12 cellular contexts compared by ENCODE assay signal in genomic region chr1:149750562-149750961, GRCh38. TPM values are rescaled to one million over a fixed set of nuclear protein-coding genes. Genes with fewer than 3 reads are reported as not detected.
DNase-seq lines count a peak whose midpoint lies in the region; ATAC-seq, FAIRE-seq and TF ChIP-seq lines count a peak whose summit lies in the region.
"Not testable (repeated sequence)": the region's sequence is repeated elsewhere in the genome, so short reads cannot be mapped to it uniquely, and the experiment has no call there.
"Had no signal": no experiment of that assay in that cellular context is flagged by ENCODE, and none has a peak within 500 bp of the region (broad histone marks: within the 10 kb centered on the region; RNA-seq: fewer than 3 reads in every experiment).

No MANE protein-coding gene starts in this region.

- not testable (repeated sequence) for H3K27ac ChIP-seq in K562 (ENCODE audit: extremely low read depth, low read depth, low read length); endothelial cell of umbilical vein (ENCODE audit: insufficient read depth, low read depth, low read length); right cardiac atrium (ENCODE audit: low read length); right lobe of liver

- H3K9me1 ChIP-seq in K562 (ENCODE audit: control insufficient read depth, insufficient read depth, low read length); endothelial cell of umbilical vein (replicated peaks; ENCODE audit: control insufficient read depth, extremely low read depth, insufficient read depth, low read length): not testable (repeated sequence)

- not testable (repeated sequence) for H3K4me1 ChIP-seq in K562 (replicated peaks in 1 of 2; ENCODE audit: control insufficient read depth in 2 of 2, insufficient read depth in 2 of 2, low read length in 2 of 2); endothelial cell of umbilical vein (ENCODE audit: control insufficient read depth, extremely low read depth, insufficient read depth, low read length); right cardiac atrium (ENCODE audit: control insufficient read depth, insufficient read depth, low read length); right lobe of liver

- 0% methylated on average over 1 of the region's 2 CpGs for WGBS in K562 (ENCODE audit: insufficient coverage, low coverage, missing lambda C conversion rate)
- WGBS in right cardiac atrium, result 34% methylated on average over 1 of the region's 2 CpGs
- 8% methylated on average over 2 of the region's 2 CpGs for WGBS in right lobe of liver (ENCODE audit: insufficient coverage, low coverage, low lambda C conversion rate, missing lambda C conversion rate)

- not testable (repeated sequence) for TF ChIP-seq CTCF in K562 (IDR thresholded peaks at IDR 0.05 in 2 of 3, conservative IDR thresholded peaks at IDR 0.05 in 1 of 3; ENCODE audit: insufficient read depth in 2 of 3, low read depth in 1 of 3, low read length in 3 of 3); endothelial cell of umbilical vein (IDR thresholded peaks at IDR 0.05; ENCODE audit: extremely low read depth in 1 of 2, insufficient read depth in 1 of 2, low read depth in 1 of 2, low read length in 2 of 2); right lobe of liver (IDR thresholded peaks at IDR 0.05)

- CTCF ChIA-PET in K562 (lab: Yijun Ruan, JAX; ENCODE audit: low intra/inter-chr PET ratio); endothelial cell of umbilical vein (lab: Charles Lee): not testable (repeated sequence)

- POLR2A ChIA-PET in K562 (lab: Yijun Ruan, JAX); endothelial cell of umbilical vein (lab: Charles Lee): not testable (repeated sequence)

- in situ Hi-C loops in K562 (cut with MboI), result not testable (repeated sequence)

- TF ChIP-seq EP300 in K562 (IDR thresholded peaks at IDR 0.05; ENCODE audit: low read length), result not testable (repeated sequence)

- not testable (repeated sequence) for TF ChIP-seq POLR2A in K562 (conservative IDR thresholded peaks at IDR 0.05); endothelial cell of umbilical vein (IDR thresholded peaks at IDR 0.05; ENCODE audit: low read depth, low read length); right lobe of liver (IDR thresholded peaks at IDR 0.05)

- H3K4me3 ChIP-seq in K562; endothelial cell of umbilical vein (replicated peaks in 1 of 3; ENCODE audit: insufficient read depth in 1 of 3, low read depth in 1 of 3, low read length in 3 of 3); right cardiac atrium (ENCODE audit: low read length); right lobe of liver: not testable (repeated sequence)

- H2AFZ ChIP-seq in K562 (ENCODE audit: low read depth, low read length); endothelial cell of umbilical vein (ENCODE audit: low read depth, low read length): not testable (repeated sequence)

- H3K79me2 ChIP-seq in K562 (ENCODE audit: control insufficient read depth, insufficient read depth, low read length); endothelial cell of umbilical vein (ENCODE audit: control insufficient read depth, insufficient read depth, low read length): not testable (repeated sequence)

- H3K36me3 ChIP-seq in K562 (ENCODE audit: control insufficient read depth, insufficient read depth, low read length); endothelial cell of umbilical vein (ENCODE audit: control insufficient read depth in 2 of 2, extremely low read depth in 1 of 2, insufficient read depth in 2 of 2, low read length in 2 of 2); right lobe of liver: not testable (repeated sequence)

- not testable (repeated sequence) for DNase-seq in K562 (ENCODE audit: extremely low read depth in 1 of 4, low spot score in 3 of 4); endothelial cell of umbilical vein (ENCODE audit: low read depth, low spot score); right lobe of liver; sciatic nerve (ENCODE audit: low spot score)
- peak in 1 of 3 donors; percentile 38 for DNase-seq in right cardiac atrium

- not testable (repeated sequence) for TF ChIP-seq RAD21 in K562 (CRISPR knock-in tag; conservative IDR thresholded peaks at IDR 0.05 in 1 of 2, IDR thresholded peaks at IDR 0.05 in 1 of 2)

- peak; percentile 26 for FAIRE-seq in K562 (lab: Jason Lieb, UNC)
- FAIRE-seq in endothelial cell of umbilical vein (lab: Jason Lieb, UNC), result peak; percentile 67

- not testable (repeated sequence) for H3K27me3 ChIP-seq in K562 (ENCODE audit: control insufficient read depth in 2 of 2, insufficient read depth in 2 of 2, low read length in 2 of 2); endothelial cell of umbilical vein (ENCODE audit: control insufficient read depth in 2 of 2, insufficient read depth in 2 of 2, low read length in 2 of 2); right cardiac atrium (ENCODE audit: control insufficient read depth, insufficient read depth); right lobe of liver

- not testable (repeated sequence) for ATAC-seq in K562
- ATAC-seq in right cardiac atrium (peak; percentile 78 to 79), right lobe of liver (peak; percentile 44 to 71 (median 60)), sciatic nerve (peak; percentile 26)

- not testable (repeated sequence) for BruUV-seq in K562 (replicated peaks; lab: Mats Ljungman, UMichigan); endothelial cell of umbilical vein (replicated peaks; lab: Mats Ljungman, UMichigan)

- dilution Hi-C loops in endothelial cell of umbilical vein (cut with MboI; ENCODE audit: extremely low pct_ligation_motif_present, low sequenced_read_pairs), result not testable (repeated sequence)

- intact Hi-C loops in K562 (cut with micrococcal nuclease); endothelial cell of umbilical vein (cut with micrococcal nuclease); right cardiac atrium (cut with DNase I); right lobe of liver (cut with DNase I); sciatic nerve (cut with DNase I): not testable (repeated sequence)

- not testable (repeated sequence) for H3K4me2 ChIP-seq in K562 (ENCODE audit: insufficient read depth, low read length); endothelial cell of umbilical vein (ENCODE audit: insufficient read depth, low read length)

- not testable (repeated sequence) for H3K9me3 ChIP-seq in K562 (replicated peaks; ENCODE audit: control insufficient read depth, insufficient read depth, low read depth, low read length); endothelial cell of umbilical vein (replicated peaks; ENCODE audit: control insufficient read depth, insufficient read depth, low read length); right cardiac atrium (ENCODE audit: control insufficient read depth, low read length); right lobe of liver

- H4K20me1 ChIP-seq in K562 (replicated peaks; ENCODE audit: control insufficient read depth, insufficient read depth, low read length); endothelial cell of umbilical vein (replicated peaks; ENCODE audit: control insufficient read depth, extremely low read depth, insufficient read depth, low read length): not testable (repeated sequence)

- not testable (repeated sequence) for H3K9ac ChIP-seq in K562 (ENCODE audit: insufficient read depth in 1 of 2, low read depth in 2 of 2, low read length in 2 of 2); endothelial cell of umbilical vein (replicated peaks; ENCODE audit: extremely low read depth, insufficient read depth, low read length)

TF ChIP-seq in K562, 482 proteins besides CTCF, POLR2A, EP300 and RAD21:
- TF ChIP-seq EGR1 (conservative IDR thresholded peaks at IDR 0.05), result peak; percentile 22; the same call in 1 of the 2 replicates

RNA-seq across cellular contexts. Expression of gene FCGR1A, which starts 31.9 kb away (rescaled TPM):
- total RNA-seq in K562 (2011; cell fraction: chromatin; rRNA removed; ENCODE audit: low replicate concordance), result 0.32 and 0.44 TPM in 2 replicates
- 0.50 TPM in 1 of 2 replicates, not detected in the other for total RNA-seq in K562 (2011; cell fraction: nucleolus; rRNA removed)
- 0.29 TPM in 1 of 2 replicates, not detected in the other for total RNA-seq in K562 (2011; cell fraction: nucleoplasm; rRNA removed)
- not detected in 2 replicates for total RNA-seq in K562 (2014; rRNA removed)
- not detected in 2 replicates for total RNA-seq in K562 (2014; rRNA removed; fragmentation: Illumina TruSeq; extraction: Trizol)
- 0.19 and 0.29 TPM in 2 replicates for total RNA-seq in K562 (2015; rRNA removed; fragmentation: Illumina TruSeq; extraction: Trizol)
- not detected in 2 replicates for total RNA-seq in K562 (2021)
- 0.13 and 0.18 TPM in 2 replicates for polyA plus RNA-seq in K562 (2011; rRNA removed)
- 0.04 TPM in 1 of 2 replicates, not detected in the other for polyA plus RNA-seq in K562 (2011; cell fraction: cytosol; rRNA removed)
- polyA plus RNA-seq in K562 (2011; cell fraction: nucleus; rRNA removed), result 0.17 TPM in 1 of 2 replicates, not detected in the other
- 0.17 and 4.4 TPM in 2 replicates for polyA plus RNA-seq in K562 (2012)
- polyA plus RNA-seq in K562 (2014; fragmentation: Illumina TruSeq; extraction: Trizol), result 0.10 and 0.17 TPM in 2 replicates
- polyA plus RNA-seq in K562 (2014; fragmentation: Nextera tagmentation; extraction: Ambion mirVana), result under 1 TPM; 0.14 to 0.23 TPM
- polyA plus RNA-seq in K562 (2014; rRNA removed), result 0.20 and 0.46 TPM in 2 replicates
- not detected in 2 replicates for polyA minus RNA-seq in K562 (2011; rRNA and poly(A)+ RNA removed)
- not detected in 2 replicates for polyA minus RNA-seq in K562 (2011; cell fraction: cytosol; rRNA and poly(A)+ RNA removed)
- 0.40 and 0.44 TPM in 2 replicates for polyA minus RNA-seq in K562 (2011; cell fraction: nucleus; rRNA and poly(A)+ RNA removed)
- total RNA-seq in endothelial cell of umbilical vein, result not detected in 2 replicates
- polyA plus RNA-seq in endothelial cell of umbilical vein, result not detected in 2 replicates
- not detected in 2 replicates for polyA plus RNA-seq in endothelial cell of umbilical vein (2011; cell fraction: cytosol; rRNA removed)
- polyA plus RNA-seq in endothelial cell of umbilical vein (2011; cell fraction: nucleus; rRNA removed), result not detected in 2 replicates
- not detected in 2 replicates for polyA plus RNA-seq in endothelial cell of umbilical vein (2012)
- polyA minus RNA-seq in endothelial cell of umbilical vein, result not detected in 2 replicates
- not detected for polyA minus RNA-seq in endothelial cell of umbilical vein (2011; cell fraction: cytosol; rRNA and poly(A)+ RNA removed)
- polyA minus RNA-seq in endothelial cell of umbilical vein (2011; cell fraction: nucleus; rRNA and poly(A)+ RNA removed), result not detected in 2 replicates
- total RNA-seq in right cardiac atrium, result 1 to 10 TPM; 2.0 to 5.0 (median 2.5) TPM
- 1.9 TPM for polyA plus RNA-seq in right cardiac atrium
- 10 to 100 TPM in 1 of 6 experiments, 1 to 10 TPM in 5; 1.3 to 15.9 (median 3.6) TPM for total RNA-seq in right lobe of liver
- 36.5 TPM for total RNA-seq in sciatic nerve
- total RNA-seq: A172; B cell; Caco-2; Calu3; CD8-positive, alpha-beta T cell had no signal
- polyA plus RNA-seq: A549, BJ had no signal
